In the genomic region with DNA sequence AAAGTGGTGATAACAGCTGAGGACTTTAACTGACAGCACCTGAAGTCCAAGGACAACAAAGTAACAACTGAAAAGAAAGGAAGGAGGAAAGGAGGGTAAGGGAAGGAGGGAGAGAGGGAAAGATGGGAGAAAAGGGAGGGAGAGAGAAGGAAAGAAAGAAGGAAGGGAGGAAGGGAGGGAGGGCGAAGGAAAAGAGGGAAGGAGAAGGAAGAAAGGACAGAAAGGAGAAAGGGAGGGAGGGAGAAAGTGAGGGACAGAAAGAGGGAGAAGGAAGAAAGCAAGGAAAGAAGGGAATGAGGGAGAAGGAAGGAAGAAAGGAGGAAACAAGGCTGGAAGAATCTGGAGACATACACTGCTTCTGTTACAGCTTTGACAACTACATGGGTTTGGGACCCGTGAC, we compare ENCODE assay signal across 30 cellular contexts.
"Had no signal": no experiment of that assay in that cellular context is flagged by ENCODE, and none has a peak within 500 bp of the region (broad histone marks: within the 10 kb centered on the region; RNA-seq: fewer than 3 reads in every experiment).

No MANE protein-coding gene starts in this region.

- H3K36me3 Mint-ChIP-seq: natural killer cell; neural progenitor cell; stimulated activated naive B cell treated with anti-CD40 and anti-IgM and Interleukin-4, amounts not matched to agents 10 μg/mL and 1 μg/mL and 100 μg/mL, for 72 hours had no signal

- H3K4me1 ChIP-seq: neural progenitor cell, parathyroid adenoma, psoas muscle, spleen, stomach, thyroid gland, tibial nerve, upper lobe of left lung, uterus had no signal

- H3K27ac Mint-ChIP-seq: natural killer cell; nephron; neural progenitor cell; progenitor cell of endocrine pancreas; stimulated activated naive B cell treated with anti-CD40 and anti-IgM and Interleukin-4, amounts not matched to agents 10 μg/mL and 1 μg/mL and 100 μg/mL, for 72 hours; stimulated activated naive CD8-positive, alpha-beta T cell treated with anti-CD3 and anti-CD28 coated beads, Interleukin-15, Interleukin-2, amounts not matched to agents 100 ng/mL and 50 ng/mL, for 24 hours had no signal

- H3K4me3 ChIP-seq: neural progenitor cell, ovary, psoas muscle, skin epidermis, smooth muscle cell, spleen, stomach, thoracic aorta, thyroid gland, tibial nerve, upper lobe of left lung, uterus had no signal

- H3K27ac ChIP-seq: neural progenitor cell, ovary, parathyroid adenoma, psoas muscle, skin epidermis, spleen, stomach, thoracic aorta, thyroid gland, tibial nerve, upper lobe of left lung, uterus had no signal

- H3K4me3 Mint-ChIP-seq: naive thymus-derived CD4-positive, alpha-beta T cell; natural killer cell; nephron; neural progenitor cell; stimulated activated naive B cell treated with anti-CD40 and anti-IgM and Interleukin-4, amounts not matched to agents 10 μg/mL and 1 μg/mL and 100 μg/mL, for 72 hours; stimulated activated naive CD8-positive, alpha-beta T cell treated with anti-CD3 and anti-CD28 coated beads, Interleukin-15, Interleukin-2, amounts not matched to agents 100 ng/mL and 50 ng/mL, for 24 hours had no signal

- H3K36me3 ChIP-seq: neural progenitor cell, ovary, spleen, stomach, thoracic aorta, thyroid gland, tibial nerve, upper lobe of left lung, uterus had no signal

- H3K9ac ChIP-seq: neural progenitor cell, parathyroid adenoma had no signal

- H2AFZ ChIP-seq: neural progenitor cell, parathyroid adenoma had no signal

- H3K79me2 ChIP-seq: parathyroid adenoma had no signal

- ATAC-seq: naive thymus-derived CD4-positive, alpha-beta T cell; natural killer cell; psoas muscle; right cardiac atrium; sciatic nerve; stimulated activated naive B cell treated with anti-CD40 and anti-IgM and Interleukin-4, amounts not matched to agents 10 μg/mL and 1 μg/mL and 100 μg/mL, for 72 hours had no signal

- DNase-seq: naive thymus-derived CD4-positive, alpha-beta T cell; natural killer cell; occipital lobe; ovary; posterior cingulate gyrus; psoas muscle; right cardiac atrium; spleen; stimulated activated CD4-positive, alpha-beta T cell treated with anti-CD3 and anti-CD28 coated beads, Interleukin-12 subunit alpha, Interleukin-12 subunit beta, amount 100 ng/mL, for 4 hours; stimulated activated CD4-positive, alpha-beta T cell treated with anti-CD3 and anti-CD28 coated beads, Interleukin-1b, Interleukin-23, amount 100 ng/mL, for 48 hours; stimulated activated CD4-positive, alpha-beta T cell treated with anti-CD3 and anti-CD28 coated beads, Interleukin-4, amount 100 ng/mL, for 1 hour; stimulated activated CD4-positive, alpha-beta T cell treated with anti-CD3 and anti-CD28 coated beads, Interleukin-4, amount 100 ng/mL, for 4 hours; stimulated activated CD8-positive, alpha-beta memory T cell treated with anti-CD3 and anti-CD28 coated beads, Interleukin-4, amount 100 ng/mL, for 48 hours; stimulated activated naive B cell treated with anti-CD40 and anti-IgM and Interleukin-4, amounts not matched to agents 10 μg/mL and 1 μg/mL and 100 μg/mL, for 72 hours; stimulated activated naive CD4-positive, alpha-beta T cell treated with Interleukin-2 at 50 U/mL for 16 hours; stomach; thyroid gland; trophoblast cell; upper lobe of left lung; uterus had no signal

- H3K27me3 Mint-ChIP-seq: progenitor cell of endocrine pancreas; stimulated activated naive CD8-positive, alpha-beta T cell treated with anti-CD3 and anti-CD28 coated beads, Interleukin-15, Interleukin-2, amounts not matched to agents 100 ng/mL and 50 ng/mL, for 24 hours had no signal

- H3K4me1 Mint-ChIP-seq: stimulated activated naive B cell treated with anti-CD40 and anti-IgM and Interleukin-4, amounts not matched to agents 10 μg/mL and 1 μg/mL and 100 μg/mL, for 72 hours had no signal

- H3K9me3 ChIP-seq: ovary, psoas muscle, thoracic aorta, thyroid gland, tibial nerve, uterus had no signal

- H3K27me3 ChIP-seq: neural progenitor cell, ovary, spleen, stomach, thyroid gland, tibial nerve, upper lobe of left lung, uterus had no signal

- H3K4me2 ChIP-seq: neural progenitor cell, smooth muscle cell had no signal

- H3K9me3 Mint-ChIP-seq: natural killer cell, neural progenitor cell had no signal
